21 cellular contexts compared by ENCODE assay signal in genomic region chr11:118819687-118820086, GRCh38. TPM values are rescaled to one million over a fixed set of nuclear protein-coding genes. Genes with fewer than 3 reads are reported as not detected.
DNase-seq lines count a peak whose midpoint lies in the region; ATAC-seq, FAIRE-seq and TF ChIP-seq lines count a peak whose summit lies in the region.
"Had no signal": no experiment of that assay in that cellular context is flagged by ENCODE, and none has a peak within 500 bp of the region (broad histone marks: within the 10 kb centered on the region; RNA-seq: fewer than 3 reads in every experiment).

No MANE protein-coding gene starts in this region.

- H3K36me3 Mint-ChIP-seq in CD8-positive, alpha-beta memory T cell, result no peaks in the 10 kb centered on the region
- H3K36me3 Mint-ChIP-seq: CD8-positive, alpha-beta T cell; stimulated activated effector memory CD8-positive, alpha-beta T cell treated with anti-CD3 and anti-CD28 coated beads, Interleukin-12 subunit alpha, Interleukin-12 subunit beta, amount 100 ng/mL, for 72 hours; type B pancreatic cell had no signal

- H3K4me3 Mint-ChIP-seq in CD8-positive, alpha-beta memory T cell, result peak overlapping the region in 2 of 7 donors; percentile 45 to 51
- H3K4me3 Mint-ChIP-seq: CD8-positive, alpha-beta T cell; T-helper 1 cell treated with Interleukin-12 subunit alpha and Interleukin-12 subunit beta and Interleukin-4 antibody, amounts not matched to agents 30 μg/mL and 1 μg/mL, for 36 hours; type B pancreatic cell had no signal

- no peaks in the 10 kb centered on the region for H3K27me3 Mint-ChIP-seq in CD8-positive, alpha-beta memory T cell
- H3K27me3 Mint-ChIP-seq: type B pancreatic cell had no signal

- H3K4me3 ChIP-seq in BLaER1, result no peak overlapping the region
- no peak overlapping the region for H3K4me3 ChIP-seq in prostate gland
- no peak overlapping the region for H3K4me3 ChIP-seq in CD8-positive, alpha-beta memory T cell (ENCODE audit: low read length)
- H3K4me3 ChIP-seq: cardiac muscle cell, right lobe of liver had no signal

- no peak overlapping the region; the same call in 1 of the 2 replicates for H3K4me2 ChIP-seq in BLaER1

- 52% methylated on average over 5 of the region's 5 CpGs for WGBS in prostate gland

- POLR2A ChIA-PET in CD8-positive, alpha-beta memory T cell (lab: Charles Lee), result no interaction called here

- peaks cover 6 to 13% (median 8%) of the 10 kb centered on the region in 3 donors for H3K4me1 Mint-ChIP-seq in CD8-positive, alpha-beta memory T cell

- H3K36me3 ChIP-seq in BLaER1, result no peaks in the 10 kb centered on the region
- H3K36me3 ChIP-seq in prostate gland, result no peaks in the 10 kb centered on the region
- no peaks in the 10 kb centered on the region for H3K36me3 ChIP-seq in CD8-positive, alpha-beta memory T cell (ENCODE audit: insufficient read depth, low read length)
- H3K36me3 ChIP-seq: cardiac muscle cell, right lobe of liver had no signal

- peak overlapping the region; percentile 32; the same call in 1 of the 2 replicates for H3K27ac ChIP-seq in BLaER1
- H3K27ac ChIP-seq in VCaP, result peak overlapping the region; percentile 61
- peak overlapping the region; percentile 77 to 79 for H3K27ac ChIP-seq in prostate gland
- no peak overlapping the region for H3K27ac ChIP-seq in CD8-positive, alpha-beta memory T cell (ENCODE audit: low read depth, low read length)

- no peak for ATAC-seq in HG02870 (IDR thresholded peaks at IDR 0.05; ENCODE audit: unreplicated experiment)
- ATAC-seq: CD8-positive, alpha-beta T cell had no signal

- H3K4me1 ChIP-seq in BLaER1 (peaks cover 32% of the 10 kb centered on the region), prostate gland (replicated peaks) (peaks cover 3% of the 10 kb centered on the region)
- peaks cover 5% of the 10 kb centered on the region for H3K4me1 ChIP-seq in CD8-positive, alpha-beta memory T cell (ENCODE audit: insufficient read depth, low read length)

- H4K20me1 ChIP-seq in BLaER1, result no peaks in the 10 kb centered on the region

- TF ChIP-seq POLR2A in prostate gland (IDR thresholded peaks at IDR 0.05), result no peak

- H3K27ac Mint-ChIP-seq in CD8-positive, alpha-beta memory T cell, result no peak overlapping the region
- H3K27ac Mint-ChIP-seq: CD8-positive, alpha-beta T cell; T-helper 1 cell treated with Interleukin-12 subunit alpha and Interleukin-12 subunit beta and Interleukin-4 antibody, amounts not matched to agents 30 μg/mL and 1 μg/mL, for 36 hours; type B pancreatic cell had no signal

- H3K27me3 ChIP-seq in BLaER1 (no peaks in the 10 kb centered on the region), prostate gland (replicated peaks; ENCODE audit: insufficient read depth) (no peaks in the 10 kb centered on the region)
- H3K27me3 ChIP-seq in CD8-positive, alpha-beta memory T cell (ENCODE audit: insufficient read depth, low read length, poor library complexity, severe bottlenecking), result no peaks in the 10 kb centered on the region
- H3K27me3 ChIP-seq: cardiac muscle cell, right lobe of liver had no signal

- FAIRE-seq in GM19239 (lab: Jason Lieb, UNC), result peak; percentile 84
- FAIRE-seq: kidney had no signal

- H3K9me3 ChIP-seq in BLaER1 (no peaks in the 10 kb centered on the region), prostate gland (no peaks in the 10 kb centered on the region)
- no peaks in the 10 kb centered on the region for H3K9me3 ChIP-seq in CD8-positive, alpha-beta memory T cell (ENCODE audit: low read length)
- H3K9me3 ChIP-seq: right lobe of liver had no signal

- CTCF ChIA-PET in CD8-positive, alpha-beta memory T cell (lab: Charles Lee), result no interaction called here

- H3K9me3 Mint-ChIP-seq in CD8-positive, alpha-beta memory T cell, result no peaks in the 10 kb centered on the region
- H3K9me3 Mint-ChIP-seq: CD8-positive, alpha-beta T cell; stimulated activated effector memory CD8-positive, alpha-beta T cell treated with anti-CD3 and anti-CD28 coated beads, Interleukin-12 subunit alpha, Interleukin-12 subunit beta, amount 100 ng/mL, for 72 hours; T-helper 1 cell treated with Interleukin-12 subunit alpha and Interleukin-12 subunit beta and Interleukin-4 antibody, amounts not matched to agents 30 μg/mL and 1 μg/mL, for 36 hours; type B pancreatic cell had no signal

- H3K9ac ChIP-seq in BLaER1, result no peak overlapping the region

- TF ChIP-seq CTCF in VCaP (conservative IDR thresholded peaks at IDR 0.05) (no peak), prostate gland (IDR thresholded peaks at IDR 0.05) (no peak)

- intact Hi-C loops in prostate gland (cut with DNase I), result no loop called here

- no peak for DNase-seq in GM19239 (ENCODE audit: insufficient read length, low spot score)
- DNase-seq in prostate gland (ENCODE audit: low spot score), result no peak
- DNase-seq in HT-29 (ENCODE audit: low spot score), result no peak
- DNase-seq in CD8-positive, alpha-beta memory T cell, result no peak
- no peak for DNase-seq in amniotic stem cell (lab: John Stamatoyannopoulos, UW)
- DNase-seq: activated gamma-delta T cell, foreskin melanocyte, NCI-H1417 treated with DMSO at 0.1 percent for 48 hours, NCI-H2107, NCI-H524 treated with DMSO at 0.1 percent for 48 hours, SHP77 treated with DMSO at 0.1 percent for 48 hours had no signal

RNA-seq across cellular contexts. Expression of gene DDX6, which starts 28.7 kb away (rescaled TPM):
- 100 to 1,000 TPM; 122 to 127 TPM for total RNA-seq in prostate gland
- total RNA-seq in HT-29 (2014; rRNA removed; shearing (Covaris generic)), result 26.3 and 30.5 TPM in 2 replicates
- 100 to 1,000 TPM; 187 to 189 TPM for total RNA-seq in CD8-positive, alpha-beta memory T cell
- 85.6 TPM for polyA plus RNA-seq in CD8-positive, alpha-beta memory T cell
